In the genomic region with DNA sequence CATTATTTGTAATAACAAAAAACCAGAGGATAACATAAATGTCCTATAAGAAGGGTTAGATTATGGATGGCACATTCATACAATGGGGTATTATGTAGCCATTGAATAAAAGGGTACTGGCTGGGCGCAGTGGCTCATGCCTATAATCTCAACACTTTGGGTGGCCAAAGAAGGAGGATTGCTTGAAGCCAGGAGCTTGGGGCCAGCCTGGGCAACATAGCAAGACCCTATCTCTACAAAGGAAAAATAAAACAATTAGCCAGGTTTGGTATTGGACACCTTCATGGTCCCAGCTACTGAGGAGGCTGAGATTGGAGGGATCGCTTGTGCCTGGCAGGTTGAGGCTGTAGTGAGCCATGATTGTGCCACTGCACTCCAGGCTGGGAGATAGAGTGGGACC, we compare ENCODE assay signal across 28 cellular contexts.
"Had no signal": no experiment of that assay in that cellular context is flagged by ENCODE, and none has a peak within 500 bp of the region (broad histone marks: within the 10 kb centered on the region; RNA-seq: fewer than 3 reads in every experiment).

No MANE protein-coding gene starts in this region.

- H3K4me3 Mint-ChIP-seq: mesothelial cell of epicardium; natural killer cell; nephron progenitor cell; neural progenitor cell; stimulated activated naive CD8-positive, alpha-beta T cell treated with anti-CD3 and anti-CD28 coated beads, Interleukin-15, Interleukin-2, amounts not matched to agents 100 ng/mL and 50 ng/mL, for 24 hours; type B pancreatic cell had no signal

- H3K27me3 ChIP-seq: hepatocyte, neural progenitor cell, neutrophil, right atrium auricular region, suprapubic skin, tibial artery, uterus had no signal

- DNase-seq: islet precursor cell; left ventricle myocardium inferior; mesendoderm; naive B cell; natural killer cell; nephron progenitor cell; occipital lobe; stimulated activated CD4-positive, alpha-beta T cell treated with anti-CD3 and anti-CD28 coated beads, Interleukin-12 subunit alpha, Interleukin-12 subunit beta, amount 100 ng/mL, for 4 hours; stimulated activated CD4-positive, alpha-beta T cell treated with anti-CD3 and anti-CD28 coated beads, Interleukin-15, amount 100 ng/mL, for 24 hours; stimulated activated CD4-positive, alpha-beta T cell treated with anti-CD3 and anti-CD28 coated beads, Interleukin-2, amount 100 ng/mL, for 24 hours; stimulated activated CD4-positive, alpha-beta T cell treated with anti-CD3 and anti-CD28 coated beads, Interleukin-4, amount 100 ng/mL, for 1 hour; stimulated activated naive CD4-positive, alpha-beta T cell; tibial artery; uterus had no signal

- H3K4me3 ChIP-seq: hepatocyte, left ventricle myocardium inferior, lung, neural progenitor cell, right atrium auricular region, skin epidermis, suprapubic skin, thoracic aorta, tibial artery, uterus had no signal

- H3K9me3 ChIP-seq: left ventricle myocardium inferior, neutrophil, right atrium auricular region, suprapubic skin, thoracic aorta, tibial artery, uterus had no signal

- H3K36me3 ChIP-seq: left ventricle myocardium inferior, neural progenitor cell, neutrophil, right atrium auricular region, thoracic aorta, uterus had no signal

- H3K4me1 ChIP-seq: neural progenitor cell, parathyroid adenoma, uterus had no signal

- H3K27ac Mint-ChIP-seq: mesothelial cell of epicardium; natural killer cell; nephron progenitor cell; neural progenitor cell; progenitor cell of endocrine pancreas; stimulated activated naive CD8-positive, alpha-beta T cell treated with anti-CD3 and anti-CD28 coated beads, Interleukin-15, Interleukin-2, amounts not matched to agents 100 ng/mL and 50 ng/mL, for 24 hours; type B pancreatic cell had no signal

- H3K4me2 ChIP-seq: hepatocyte, neural progenitor cell had no signal

- H3K4me1 Mint-ChIP-seq: mesothelial cell of epicardium, nephron progenitor cell had no signal

- H3K9ac ChIP-seq: neural progenitor cell, parathyroid adenoma had no signal

- H3K36me3 Mint-ChIP-seq: mesothelial cell of epicardium, naive B cell, natural killer cell, type B pancreatic cell had no signal

- H3K9me3 Mint-ChIP-seq: mesothelial cell of epicardium; naive B cell; natural killer cell; nephron progenitor cell; neural progenitor cell; stimulated activated naive CD8-positive, alpha-beta T cell treated with anti-CD3 and anti-CD28 coated beads, Interleukin-15, Interleukin-2, amounts not matched to agents 100 ng/mL and 50 ng/mL, for 24 hours; type B pancreatic cell had no signal

- H3K27me3 Mint-ChIP-seq: naive B cell; progenitor cell of endocrine pancreas; stimulated activated naive CD8-positive, alpha-beta T cell treated with anti-CD3 and anti-CD28 coated beads, Interleukin-15, Interleukin-2, amounts not matched to agents 100 ng/mL and 50 ng/mL, for 24 hours; type B pancreatic cell had no signal

- H2AFZ ChIP-seq: hepatocyte, neural progenitor cell, parathyroid adenoma had no signal

- ATAC-seq: natural killer cell, sciatic nerve had no signal

- H3K27ac ChIP-seq: hepatocyte, left ventricle myocardium inferior, neural progenitor cell, neutrophil, parathyroid adenoma, right atrium auricular region, skin epidermis, suprapubic skin, thoracic aorta, tibial artery, uterus had no signal
